ENCODE assay signal across 11 cellular contexts in genomic region chr11:96001037-96001436, GRCh38.
DNase-seq lines count a peak whose midpoint lies in the region; ATAC-seq and TF ChIP-seq lines count a peak whose summit lies in the region.
"Had no signal": no experiment of that assay in that cellular context is flagged by ENCODE, and none has a peak within 500 bp of the region (broad histone marks: within the 10 kb centered on the region; RNA-seq: fewer than 3 reads in every experiment).

No MANE protein-coding gene starts in this region.

- peak; percentile 100 for ATAC-seq in gastroesophageal sphincter

- no peaks in the 10 kb centered on the region for H3K27me3 ChIP-seq in gastroesophageal sphincter
- no peaks in the 10 kb centered on the region for H3K27me3 ChIP-seq in uterus
- no peaks in the 10 kb centered on the region for H3K27me3 ChIP-seq in effector memory CD4-positive, alpha-beta T cell (replicated peaks; ENCODE audit: control insufficient read depth, insufficient read depth, low read length, poor library complexity, severe bottlenecking)

- H3K4me1 ChIP-seq in gastroesophageal sphincter (peaks cover 5 to 32% (median 17%) of the 10 kb centered on the region in 3 donors), uterus (no peaks in the 10 kb centered on the region)
- no peaks in the 10 kb centered on the region for H3K4me1 ChIP-seq in effector memory CD4-positive, alpha-beta T cell (ENCODE audit: control insufficient read depth, insufficient read depth, low read length, poor library complexity, severe bottlenecking)

- intact Hi-C loops in uterus (cut with DNase I; ENCODE audit: low total_unique reads) = no loop called here

- TF ChIP-seq POLR2A in gastroesophageal sphincter (IDR thresholded peaks at IDR 0.05) (no peak), uterus (IDR thresholded peaks at IDR 0.05) (no peak)

- H3K36me3 ChIP-seq in gastroesophageal sphincter = no peaks in the 10 kb centered on the region
- no peaks in the 10 kb centered on the region for H3K36me3 ChIP-seq in uterus
- no peaks in the 10 kb centered on the region for H3K36me3 ChIP-seq in effector memory CD4-positive, alpha-beta T cell (ENCODE audit: control insufficient read depth, insufficient read depth, low read length)

- TF ChIP-seq CTCF in gastroesophageal sphincter (IDR thresholded peaks at IDR 0.05) (peak in 2 of 4 experiments; percentile 44), uterus (IDR thresholded peaks at IDR 0.05) (no peak)

- no peak for TF ChIP-seq EP300 in gastroesophageal sphincter (IDR thresholded peaks at IDR 0.05)

- H3K4me3 ChIP-seq in gastroesophageal sphincter = no peak overlapping the region
- H3K4me3 ChIP-seq in uterus = no peak overlapping the region
- H3K4me3 ChIP-seq in effector memory CD4-positive, alpha-beta T cell (ENCODE audit: insufficient read depth, low read depth, low read length, poor library complexity, severe bottlenecking) = no peak overlapping the region

- H3K27ac ChIP-seq in gastroesophageal sphincter = peak overlapping the region; percentile 72 to 82 (median 76)
- peak overlapping the region; percentile 43 to 68 for H3K27ac ChIP-seq in uterus
- H3K27ac ChIP-seq in effector memory CD4-positive, alpha-beta T cell (ENCODE audit: insufficient read depth, low read length, poor library complexity, severe bottlenecking) = no peak overlapping the region

- H3K9me3 ChIP-seq in gastroesophageal sphincter = no peaks in the 10 kb centered on the region
- no peaks in the 10 kb centered on the region for H3K9me3 ChIP-seq in uterus
- H3K9me3 ChIP-seq in effector memory CD4-positive, alpha-beta T cell (ENCODE audit: control insufficient read depth, low read length) = no peaks in the 10 kb centered on the region

- 7 to 14% methylated on average over 2 to 5 of the region's 5 CpGs for WGBS in gastroesophageal sphincter (ENCODE audit: low coverage in 1 of 2), 2 donors

- DNase-seq in amygdala (lab: John Stamatoyannopoulos, UW) = peak in 33 of 56 donors; percentile 1 to 59 (median 15)
- peak in 29 of 56 donors; percentile 3 to 66 (median 19) for DNase-seq in nucleus accumbens (lab: John Stamatoyannopoulos, UW)
- DNase-seq in uterus = peak; percentile 78 to 81
- no peak for DNase-seq in NCI-H510A treated with DMSO at 0.1 percent for 48 hours (lab: John Stamatoyannopoulos, UW)
- no peak for DNase-seq in effector memory CD4-positive, alpha-beta T cell
- DNase-seq in epidermal melanocyte (ENCODE audit: insufficient read length, low spot score) = no peak
- DNase-seq: cerebellar nuclear complex; H9; NCI-H82; stimulated activated naive CD4-positive, alpha-beta T cell had no signal

Comparison
In these comparisons a context has a peak if more than half of its experiments do, and no peak if none do; other contexts are left out.
1. DNase-seq: peak in amygdala (33 of 56), nucleus accumbens (29 of 56) and uterus (2 of 2); none in NCI-H510A treated with DMSO at 0.1 percent for 48 hours (single experiment), effector memory CD4-positive, alpha-beta T cell (0 of 3) and epidermal melanocyte (single experiment).